14 cellular contexts compared by ENCODE assay signal in genomic region chr20:2659547-2659946, GRCh38.
"Had no signal": no experiment of that assay in that cellular context is flagged by ENCODE, and none has a peak within 500 bp of the region (broad histone marks: within the 10 kb centered on the region; RNA-seq: fewer than 3 reads in every experiment).

No MANE protein-coding gene starts in this region.

- H3K9me3 ChIP-seq: adrenal gland, esophagus squamous epithelium, left ventricle myocardium inferior, mucosa of descending colon, tibial artery, vagina had no signal

- H3K4me3 ChIP-seq: adrenal gland, cardiac muscle cell, esophagus squamous epithelium, left ventricle myocardium inferior, mucosa of descending colon, tibial artery, vagina had no signal

- DNase-seq: activated B cell treated with CpG ODN at 0.5 μM for 24 hours; adrenal gland; esophagus squamous epithelium; glutamatergic neuron; left ventricle myocardium inferior; mucosa of descending colon; naive thymus-derived CD4-positive, alpha-beta T cell; stimulated activated CD4-positive, alpha-beta T cell treated with anti-CD3 and anti-CD28 coated beads, Interleukin-12 subunit alpha, Interleukin-12 subunit beta, amount 100 ng/mL, for 4 hours; stimulated activated naive B cell treated with anti-CD40 and anti-IgM and Interleukin-4, amounts not matched to agents 10 μg/mL and 1 μg/mL and 100 μg/mL, for 72 hours had no signal

- H3K9me3 Mint-ChIP-seq: activated B cell treated with CpG ODN at 0.5 μM for 24 hours; stimulated activated naive B cell treated with anti-CD40 and anti-IgM and Interleukin-4, amounts not matched to agents 10 μg/mL and 1 μg/mL and 100 μg/mL, for 72 hours; T-helper 2 cell treated with Interferon-gamma antibody and Interleukin-4, amounts not matched to agents 5 μg/mL and 100 μg/mL, for 36 hours had no signal

- H3K27ac Mint-ChIP-seq: activated B cell treated with CpG ODN at 0.5 μM for 24 hours had no signal

- H3K27ac ChIP-seq: adrenal gland, cardiac muscle cell, esophagus squamous epithelium, left ventricle myocardium inferior, tibial artery, vagina had no signal

- H3K4me3 Mint-ChIP-seq: activated B cell treated with CpG ODN at 0.5 μM for 24 hours; activated CD4-positive, alpha-beta T cell treated with anti-CD3 and anti-CD28 coated beads, Interleukin-2, amount 10 ng/mL, durations not matched to agents 24 days and 14 days; naive thymus-derived CD4-positive, alpha-beta T cell; T-helper 2 cell treated with Interferon-gamma antibody and Interleukin-4, amounts not matched to agents 5 μg/mL and 100 μg/mL, for 36 hours had no signal

- H3K27me3 ChIP-seq: adrenal gland, cardiac muscle cell, esophagus squamous epithelium, tibial artery, vagina had no signal

- H3K27me3 Mint-ChIP-seq: activated B cell treated with CpG ODN at 0.5 μM for 24 hours; activated CD4-positive, alpha-beta T cell treated with anti-CD3 and anti-CD28 coated beads, Interleukin-2, amount 10 ng/mL, durations not matched to agents 24 days and 14 days; stimulated activated naive B cell treated with anti-CD40 and anti-IgM and Interleukin-4, amounts not matched to agents 10 μg/mL and 1 μg/mL and 100 μg/mL, for 72 hours had no signal
